Comparison of ENCODE assay signal across 8 cellular contexts in the genomic region with DNA sequence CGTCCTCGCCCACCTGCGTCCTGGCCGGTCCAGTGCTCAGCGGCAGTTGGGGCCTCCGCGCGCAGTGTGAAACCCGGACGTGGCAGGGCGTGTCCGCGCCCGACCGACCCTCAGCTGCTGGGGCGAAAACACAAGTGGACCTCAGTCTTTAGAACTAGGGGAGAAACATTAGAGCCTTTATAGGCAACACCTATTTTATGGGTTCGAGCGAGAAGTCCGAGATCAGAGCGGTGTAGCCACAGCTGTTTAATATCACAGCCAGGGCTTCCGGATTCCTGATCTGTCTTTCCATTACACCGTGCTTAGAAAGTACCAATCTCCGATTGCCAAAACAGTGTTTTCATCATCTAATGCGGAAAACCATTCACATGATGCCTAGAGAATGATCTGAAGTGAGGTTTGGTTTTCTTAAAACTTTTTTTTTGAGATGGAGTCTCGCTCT. TPM values are rescaled to one million over a fixed set of nuclear protein-coding genes. Genes with fewer than 3 reads are reported as not detected.
DNase-seq lines count a peak whose midpoint lies in the region; ATAC-seq and TF ChIP-seq lines count a peak whose summit lies in the region.

No MANE protein-coding gene starts in this region.

- H3K36me3 ChIP-seq in RWPE2 (ENCODE audit: low read depth) = peaks cover 44% of the 10 kb centered on the region

- H3K36me3 Mint-ChIP-seq in neural crest cell (ENCODE audit: low read depth) = no peaks in the 10 kb centered on the region

- no peaks in the 10 kb centered on the region for H3K27me3 ChIP-seq in RWPE2 (ENCODE audit: insufficient read depth, poor library complexity, severe bottlenecking)

- TF ChIP-seq CTCF in RWPE2 (IDR thresholded peaks at IDR 0.05; ENCODE audit: poor library complexity, severe bottlenecking) = no peak
- TF ChIP-seq CTCF in neural crest cell (conservative IDR thresholded peaks at IDR 0.05) = no peak

- no peaks in the 10 kb centered on the region for H3K9me3 ChIP-seq in RWPE2 (ENCODE audit: severe bottlenecking)

- peak; percentile 24 for ATAC-seq in HG02678 (IDR thresholded peaks at IDR 0.05; ENCODE audit: unreplicated experiment)
- peak; percentile 50 for ATAC-seq in RWPE2 (ENCODE audit: low read depth)
- peak; percentile 27 for ATAC-seq in esophagus mucosa

- peak overlapping the region; percentile 79 for H3K4me3 ChIP-seq in RWPE2 (ENCODE audit: severe bottlenecking)

- H3K27ac ChIP-seq in RWPE2 (ENCODE audit: poor library complexity, severe bottlenecking) = peak overlapping the region; percentile 81

- H3K27ac Mint-ChIP-seq in neural crest cell (ENCODE audit: unreplicated experiment) = peak overlapping the region; percentile 92

- peak overlapping the region; percentile 93 for H3K4me3 Mint-ChIP-seq in neural crest cell

- DNase-seq in DMS 273 (lab: John Stamatoyannopoulos, UW; ENCODE audit: unreplicated experiment) (peak; percentile 50), DMS 273 treated with DMSO at 0.1 percent for 48 hours (lab: John Stamatoyannopoulos, UW) (no peak), RWPE2 (ENCODE audit: low spot score) (no peak), neural crest cell (ENCODE audit: low read depth, low spot score) (no peak), LoVo (ENCODE audit: low spot score) (no peak), NCI-H2227 (lab: John Stamatoyannopoulos, UW; ENCODE audit: unreplicated experiment) (no peak)

- H3K4me1 ChIP-seq in RWPE2 (ENCODE audit: insufficient read depth, poor library complexity, severe bottlenecking) = peaks cover 13% of the 10 kb centered on the region

- H3K9me3 Mint-ChIP-seq in neural crest cell = no peaks in the 10 kb centered on the region

- no peaks in the 10 kb centered on the region for H3K27me3 Mint-ChIP-seq in neural crest cell (ENCODE audit: low read depth)

- H3K4me1 Mint-ChIP-seq in neural crest cell = peaks cover 33% of the 10 kb centered on the region

RNA-seq across cellular contexts. Expression of a gene that starts 0.5 kb away (rescaled TPM):
- total RNA-seq in esophagus mucosa = 8.2 TPM
- 28.9 and 29.2 TPM in 2 replicates for total RNA-seq in neural crest cell

RNA-seq across cellular contexts. Expression of a gene that starts 59.6 kb away (rescaled TPM):
- 21.2 TPM for total RNA-seq in esophagus mucosa
- 30.7 and 32.2 TPM in 2 replicates for total RNA-seq in neural crest cell
